28 cellular contexts compared by ENCODE assay signal in genomic region chr6:156703719-156704118, GRCh38.
DNase-seq lines count a peak whose midpoint lies in the region; TF ChIP-seq lines count a peak whose summit lies in the region.
"Had no signal": no experiment of that assay in that cellular context is flagged by ENCODE, and none has a peak within 500 bp of the region (broad histone marks: within the 10 kb centered on the region; RNA-seq: fewer than 3 reads in every experiment).

No MANE protein-coding gene starts in this region.

- H2AFZ ChIP-seq in OCI-LY1 (ENCODE audit: low read length) (no peak overlapping the region), osteoblast (ENCODE audit: low read length) (peak overlapping the region; percentile 76)

- peaks cover 11% of the 10 kb centered on the region for H3K4me1 Mint-ChIP-seq in endodermal cell

- no peaks in the 10 kb centered on the region for H3K9me2 ChIP-seq in OCI-LY1 (ENCODE audit: low read depth, low read length)

- no peak overlapping the region for H3K27ac Mint-ChIP-seq in endodermal cell
- H3K27ac Mint-ChIP-seq: activated CD8-positive, alpha-beta T cell treated with anti-CD3 and anti-CD28 coated beads, Interleukin-2, amount 10 ng/mL, durations not matched to agents 7 days and 5 days had no signal

- no peaks in the 10 kb centered on the region for H3F3A ChIP-seq in OCI-LY1 (ENCODE audit: insufficient read depth, low read length)

- no peak for TF ChIP-seq CTCF in AG04450 (IDR thresholded peaks at IDR 0.05; ENCODE audit: low read depth, low read length)
- TF ChIP-seq CTCF in OCI-LY1 (IDR thresholded peaks at IDR 0.05; ENCODE audit: low read length): no peak
- TF ChIP-seq CTCF in osteoblast (IDR thresholded peaks at IDR 0.05; ENCODE audit: extremely low read depth, low read depth, low read length): no peak
- TF ChIP-seq CTCF in endodermal cell (conservative IDR thresholded peaks at IDR 0.05): no peak
- TF ChIP-seq CTCF in transverse colon (IDR thresholded peaks at IDR 0.05): no peak

- H3K9ac ChIP-seq in OCI-LY1 (ENCODE audit: low read length) (no peak overlapping the region), endodermal cell (ENCODE audit: extremely low read depth, low read length, poor library complexity, severe bottlenecking) (no peak overlapping the region)
- H3K9ac ChIP-seq: KMS-11 had no signal

- POLR2A ChIA-PET in AG04450 (lab: Yijun Ruan, JAX): no interaction called here

- intact Hi-C loops in transverse colon (cut with DNase I; ENCODE audit: low total_unique reads): no loop called here

- H3K4me3 Mint-ChIP-seq in endodermal cell: no peak overlapping the region
- H3K4me3 Mint-ChIP-seq: activated CD8-positive, alpha-beta T cell treated with anti-CD3 and anti-CD28 coated beads, Interleukin-2, amount 10 ng/mL, durations not matched to agents 7 days and 5 days had no signal

- H3K27me3 Mint-ChIP-seq in endodermal cell (ENCODE audit: insufficient read depth): no peaks in the 10 kb centered on the region

- H3K27ac ChIP-seq in AG04450 (ENCODE audit: low read depth, low read length) (peak overlapping the region; percentile 41), OCI-LY1 (ENCODE audit: low read depth, low read length, poor library complexity, severe bottlenecking) (peak overlapping the region; percentile 27), osteoblast (ENCODE audit: low read depth, low read length) (no peak overlapping the region), endodermal cell (ENCODE audit: low read depth, low read length) (no peak overlapping the region), transverse colon (no peak overlapping the region)
- H3K27ac ChIP-seq: foreskin keratinocyte, KMS-11, lower lobe of right lung, psoas muscle, tibial artery had no signal

- in situ Hi-C loops in transverse colon (cut with MboI; ENCODE audit: low pct_ligation_motif_present in 1 of 4, low pct_unique_long_range_greater_than_20kb in 1 of 4, low sequenced_read_pairs in 3 of 4): no loop called here

- no peak for TF ChIP-seq EP300 in transverse colon (IDR thresholded peaks at IDR 0.05; ENCODE audit: low read depth)

- CTCF ChIA-PET in AG04450 (lab: Charles Lee): no interaction called here

- H4K20me1 ChIP-seq in OCI-LY1 (ENCODE audit: insufficient read depth, low read length) (no peaks in the 10 kb centered on the region), osteoblast (ENCODE audit: insufficient read depth, low read length) (no peaks in the 10 kb centered on the region)

- H3K36me3 Mint-ChIP-seq in endodermal cell (ENCODE audit: low read depth): no peaks in the 10 kb centered on the region

- H3K4me3 ChIP-seq in AG04450 (ENCODE audit: low read depth, low read length): no peak overlapping the region
- H3K4me3 ChIP-seq in OCI-LY1 (ENCODE audit: low read depth, low read length, poor library complexity, severe bottlenecking): no peak overlapping the region
- peak overlapping the region; percentile 25 for H3K4me3 ChIP-seq in osteoblast (ENCODE audit: insufficient read depth, low read length)
- H3K4me3 ChIP-seq in endodermal cell (ENCODE audit: low read length): no peak overlapping the region
- no peak overlapping the region for H3K4me3 ChIP-seq in transverse colon
- H3K4me3 ChIP-seq: lower lobe of right lung, psoas muscle, tibial artery had no signal

- H3K36me3 ChIP-seq in OCI-LY1 (ENCODE audit: insufficient read depth, low read length) (no peaks in the 10 kb centered on the region), osteoblast (ENCODE audit: insufficient read depth, low read length) (no peaks in the 10 kb centered on the region), endodermal cell (ENCODE audit: control insufficient read depth, insufficient read depth, low read length) (no peaks in the 10 kb centered on the region), transverse colon (no peaks in the 10 kb centered on the region)
- H3K36me3 ChIP-seq: lower lobe of right lung, tibial artery had no signal

- DNase-seq in AG04450 (ENCODE audit: low read depth, low spot score): no peak
- DNase-seq in fibroblast of peridontal ligament (ENCODE audit: extremely low read depth): peak; percentile 49
- no peak for DNase-seq in osteoblast (ENCODE audit: insufficient read length, low spot score, missing footprints)
- DNase-seq in NCI-H2029 treated with DMSO at 0.1 percent for 48 hours (lab: John Stamatoyannopoulos, UW): no peak
- DNase-seq in endodermal cell: no peak
- DNase-seq in NCI-H1105 treated with DMSO at 0.1 percent for 48 hours (lab: John Stamatoyannopoulos, UW): no peak
- no peak for DNase-seq in transverse colon
- DNase-seq: ACHN; activated CD8-positive, alpha-beta T cell treated with anti-CD3 and anti-CD28 coated beads, Interleukin-2, amount 10 ng/mL, durations not matched to agents 7 days and 5 days; activated T-cell treated with anti-CD3 and anti-CD28 coated beads, Interleukin-2, amount 50 U/mL, for 1 hour; amygdala; C1 segment of cervical spinal cord; Calu3; cortex of kidney; foreskin keratinocyte; hippocampal formation; lower lobe of right lung; NCI-H187 treated with DMSO at 0.1 percent for 48 hours; NCI-H2227 treated with DMSO at 0.1 percent for 48 hours; NCI-H748 treated with DMSO at 0.1 percent for 48 hours; OCI-M1; psoas muscle; Right ventricle myocardium superior; stimulated activated CD4-positive, alpha-beta T cell treated with anti-CD3 and anti-CD28 coated beads, Interleukin-2, amount 100 ng/mL, for 48 hours; stimulated activated naive CD4-positive, alpha-beta T cell treated with Interleukin-2 at 50 U/mL for 16 hours; tibial artery had no signal

- no peaks in the 10 kb centered on the region for H3K9me3 Mint-ChIP-seq in endodermal cell

- H3K9me3 ChIP-seq in AG04450 (ENCODE audit: control insufficient read depth, insufficient read depth, low read length) (no peaks in the 10 kb centered on the region), OCI-LY1 (ENCODE audit: low read length) (no peaks in the 10 kb centered on the region), osteoblast (ENCODE audit: low read depth, low read length) (no peaks in the 10 kb centered on the region), endodermal cell (ENCODE audit: control insufficient read depth, low read length) (no peaks in the 10 kb centered on the region), transverse colon (no peaks in the 10 kb centered on the region)
- H3K9me3 ChIP-seq: lower lobe of right lung, psoas muscle, tibial artery had no signal

- H3K4me1 ChIP-seq in OCI-LY1 (ENCODE audit: insufficient read depth, low read length, severe bottlenecking): peaks cover 47% of the 10 kb centered on the region
- no peaks in the 10 kb centered on the region for H3K4me1 ChIP-seq in osteoblast (ENCODE audit: insufficient read depth, low read length)
- H3K4me1 ChIP-seq in endodermal cell (ENCODE audit: control insufficient read depth, insufficient read depth, low read length): no peaks in the 10 kb centered on the region
- H3K4me1 ChIP-seq in transverse colon: no peaks in the 10 kb centered on the region
- H3K4me1 ChIP-seq: lower lobe of right lung, psoas muscle had no signal

- TF ChIP-seq POLR2A in transverse colon (IDR thresholded peaks at IDR 0.05): no peak

- H3K4me2 ChIP-seq in OCI-LY1 (ENCODE audit: low read length): no peak overlapping the region
- H3K4me2 ChIP-seq in osteoblast (ENCODE audit: insufficient read depth, low read length): peak overlapping the region; percentile 41
- H3K4me2 ChIP-seq: KMS-11 had no signal

- WGBS in endodermal cell (ENCODE audit: insufficient coverage in 1 of 2, insufficient read length in 1 of 2), 2 experiments: 90 to 92% methylated on average over 5 to 6 of the region's 6 CpGs
- WGBS in transverse colon (ENCODE audit: low coverage in 1 of 2), 2 donors: 61 to 65% methylated on average over 5 to 6 of the region's 6 CpGs

- H3K79me2 ChIP-seq in OCI-LY1 (ENCODE audit: insufficient read depth, low read length) (no peaks in the 10 kb centered on the region), osteoblast (ENCODE audit: insufficient read depth, low read length) (no peaks in the 10 kb centered on the region)

- H3K27me3 ChIP-seq in AG04450 (ENCODE audit: control insufficient read depth, insufficient read depth, low read length) (no peaks in the 10 kb centered on the region), OCI-LY1 (ENCODE audit: insufficient read depth, low read length) (no peaks in the 10 kb centered on the region), osteoblast (ENCODE audit: insufficient read depth, low read length) (no peaks in the 10 kb centered on the region), endodermal cell (ENCODE audit: control insufficient read depth, insufficient read depth, low read length, poor library complexity, severe bottlenecking) (no peaks in the 10 kb centered on the region), transverse colon (no peaks in the 10 kb centered on the region)
- H3K27me3 ChIP-seq: foreskin keratinocyte, tibial artery had no signal

Comparison
In these comparisons a context has a peak if more than half of its experiments do, and no peak if none do; other contexts are left out.
1. H3K27ac ChIP-seq: peak in AG04450 (single experiment) and OCI-LY1 (single experiment); none in osteoblast (single experiment), endodermal cell (single experiment) and transverse colon (0 of 4).